Comparison of ENCODE assay signal across 9 cellular contexts in genomic region chr19:18587561-18587960, GRCh38. TPM values are rescaled to one million over a fixed set of nuclear protein-coding genes. Genes with fewer than 3 reads are reported as not detected.
DNase-seq lines count a peak whose midpoint lies in the region; ATAC-seq, FAIRE-seq and TF ChIP-seq lines count a peak whose summit lies in the region.
"Had no signal": no experiment of that assay in that cellular context is flagged by ENCODE, and none has a peak within 500 bp of the region (broad histone marks: within the 10 kb centered on the region; RNA-seq: fewer than 3 reads in every experiment).

No MANE protein-coding gene starts in this region.

- peak overlapping the region; percentile 82 to 96 (median 83) for H3K27ac Mint-ChIP-seq in nephron

- peaks cover 18% of the 10 kb centered on the region for H3K27me3 Mint-ChIP-seq in nephron (ENCODE audit: low read depth)

- peak overlapping the region; percentile 95 to 100 (median 97); a peak in 18 of 22 replicates for H3K4me2 ChIP-seq in BLaER1 treated with 17β-estradiol and CSF1 and Interleukin-3, amounts not matched to agents 10 nM and 100 nM

- no peaks in the 10 kb centered on the region for H3K36me3 Mint-ChIP-seq in nephron (ENCODE audit: low read depth)

- H3K4me3 Mint-ChIP-seq in nephron = peak overlapping the region; percentile 45 to 90 (median 86)

- peaks cover 0 to 11% (median 0%) of the 10 kb centered on the region in 11 experiments; a peak in 4 of 22 replicates for H3K9me3 ChIP-seq in BLaER1 treated with 17β-estradiol and CSF1 and Interleukin-3, amounts not matched to agents 10 nM and 100 nM (replicated peaks in 1 of 11)
- H3K9me3 ChIP-seq in HEK293 (ENCODE audit: control insufficient read depth, insufficient read depth, low read depth, low read length) (no peaks in the 10 kb centered on the region), adipocyte (ENCODE audit: control insufficient read depth, low read length) (no peaks in the 10 kb centered on the region)

- H3K4me1 Mint-ChIP-seq in nephron = peaks cover 20% of the 10 kb centered on the region

- FAIRE-seq in frontal cortex (lab: Jason Lieb, UNC) = no peak

- H4K20me1 ChIP-seq in BLaER1 treated with 17β-estradiol and CSF1 and Interleukin-3, amounts not matched to agents 10 nM and 100 nM = peaks cover 0 to 28% (median 9%) of the 10 kb centered on the region in 11 experiments; a peak in 10 of 22 replicates

- no peaks in the 10 kb centered on the region for H3K9me3 Mint-ChIP-seq in nephron

- TF ChIP-seq CTCF in HEK293 (tag by site-specific recombination; IDR thresholded peaks at IDR 0.05) (no peak), nephron (IDR thresholded peaks at IDR 0.05; ENCODE audit: unreplicated experiment in 3 of 3) (no peak)

- POLR2A ChIA-PET in HEK293 (lab: Yijun Ruan, JAX) = interaction anchor here (0.6 to 5.7 kb wide), 5 partner anchors 16 to 258 kb away, joined by 3 to 60 read pairs (median 3); partner anchors contain the start of genes ELL and UBA52

- H3K27me3 ChIP-seq in BLaER1 treated with 17β-estradiol and CSF1 and Interleukin-3, amounts not matched to agents 10 nM and 100 nM = no peaks in the 10 kb centered on the region
- no peaks in the 10 kb centered on the region for H3K27me3 ChIP-seq in adipocyte (replicated peaks; ENCODE audit: control insufficient read depth, insufficient read depth, low read length)

- ATAC-seq in HG02763 (IDR thresholded peaks at IDR 0.05; ENCODE audit: unreplicated experiment) = no peak
- ATAC-seq in HG03442 (IDR thresholded peaks at IDR 0.05; ENCODE audit: unreplicated experiment) = no peak

- peak overlapping the region in 7 of 11 experiments; percentile 77 to 91 (median 85); a peak in 8 of 22 replicates for H3K27ac ChIP-seq in BLaER1 treated with 17β-estradiol and CSF1 and Interleukin-3, amounts not matched to agents 10 nM and 100 nM
- H3K27ac ChIP-seq in HEK293 (ENCODE audit: extremely low read depth, low read depth, low read length) = no peak overlapping the region

- H3K36me3 ChIP-seq in BLaER1 treated with 17β-estradiol and CSF1 and Interleukin-3, amounts not matched to agents 10 nM and 100 nM = peaks cover 8 to 22% (median 18%) of the 10 kb centered on the region in 11 experiments; a peak in 17 of 22 replicates
- H3K36me3 ChIP-seq in HEK293 (ENCODE audit: control insufficient read depth in 2 of 2, insufficient read depth in 1 of 2, low read length in 2 of 2) = peaks cover 0 to 6% of the 10 kb centered on the region in 2 experiments; a peak in 1 of 3 replicates
- peaks cover 5% of the 10 kb centered on the region for H3K36me3 ChIP-seq in adipocyte (ENCODE audit: control insufficient read depth, insufficient read depth, low read length, severe bottlenecking)

- CTCF ChIA-PET in HEK293 (lab: Yijun Ruan, JAX) = interaction anchor here (0.6 to 2.1 kb wide), 10 partner anchors 14 to 256 kb away, joined by 3 to 7 read pairs (median 4); partner anchors contain the start of gene UBA52

- peak overlapping the region in 1 of 11 experiments; percentile 87; a peak in 2 of 22 replicates for H3K9ac ChIP-seq in BLaER1 treated with 17β-estradiol and CSF1 and Interleukin-3, amounts not matched to agents 10 nM and 100 nM
- H3K9ac ChIP-seq in adipocyte (ENCODE audit: low read length) = peak overlapping the region; percentile 92

- H3K4me3 ChIP-seq in BLaER1 treated with 17β-estradiol and CSF1 and Interleukin-3, amounts not matched to agents 10 nM and 100 nM = 0 out of 20 replicates have a peak overlapping the region, but pooled peaks of 1 of the 10 experiments have one; percentile 88
- H3K4me3 ChIP-seq in HEK293 (ENCODE audit: low read depth, low read length) (no peak overlapping the region), adipocyte (ENCODE audit: low read length) (peak overlapping the region; percentile 82)

- peaks cover 60 to 82% (median 64%) of the 10 kb centered on the region in 10 experiments for H3K4me1 ChIP-seq in BLaER1 treated with 17β-estradiol and CSF1 and Interleukin-3, amounts not matched to agents 10 nM and 100 nM
- H3K4me1 ChIP-seq in HEK293 (ENCODE audit: control insufficient read depth, insufficient read depth, low read length) (no peaks in the 10 kb centered on the region), adipocyte (ENCODE audit: control insufficient read depth, insufficient read depth, low read length) (peaks cover 33% of the 10 kb centered on the region)

- DNase-seq in adipocyte (ENCODE audit: low read depth) = no peak
- no peak for DNase-seq in activated CD8-positive, alpha-beta memory T cell treated with anti-CD3 and anti-CD28 coated beads, Interleukin-2, amount 50 U/mL, for 4 hours
- DNase-seq in frontal cortex (ENCODE audit: low spot score in 2 of 2) = no peak
- DNase-seq: NCI-H1694 had no signal

TF ChIP-seq in HEK293, 187 proteins besides CTCF, POLR2A, EP300 and RAD21:
- peak; percentile 55 for TF ChIP-seq ZNF362 (tag by site-specific recombination; IDR thresholded peaks at IDR 0.05)
- TF ChIP-seq ZNF561 (tag by site-specific recombination; IDR thresholded peaks at IDR 0.05; ENCODE audit: borderline replicate concordance) = no peak
- 0 out of 2 replicates have a peak, but pooled peaks have one; percentile 14 for TF ChIP-seq ZBTB48 (tag by site-specific recombination; IDR thresholded peaks at IDR 0.05)

RNA-seq across cellular contexts. Expression of gene REX1BD, which starts 1.0 kb away (rescaled TPM):
- total RNA-seq in frontal cortex = 17.1 TPM

RNA-seq across cellular contexts. Expression of gene UBA52, which starts 15.9 kb away (rescaled TPM):
- total RNA-seq in frontal cortex = 742 TPM

RNA-seq across cellular contexts. Expression of gene CRLF1, which starts 19.0 kb away (rescaled TPM):
- 2.4 TPM for total RNA-seq in frontal cortex

RNA-seq across cellular contexts. Expression of gene TMEM59L, which starts 25.1 kb away (rescaled TPM):
- 34.2 TPM for total RNA-seq in frontal cortex

RNA-seq across cellular contexts. Expression of gene KXD1, which starts 29.9 kb away (rescaled TPM):
- total RNA-seq in frontal cortex = 14.7 TPM
